In the genomic region with DNA sequence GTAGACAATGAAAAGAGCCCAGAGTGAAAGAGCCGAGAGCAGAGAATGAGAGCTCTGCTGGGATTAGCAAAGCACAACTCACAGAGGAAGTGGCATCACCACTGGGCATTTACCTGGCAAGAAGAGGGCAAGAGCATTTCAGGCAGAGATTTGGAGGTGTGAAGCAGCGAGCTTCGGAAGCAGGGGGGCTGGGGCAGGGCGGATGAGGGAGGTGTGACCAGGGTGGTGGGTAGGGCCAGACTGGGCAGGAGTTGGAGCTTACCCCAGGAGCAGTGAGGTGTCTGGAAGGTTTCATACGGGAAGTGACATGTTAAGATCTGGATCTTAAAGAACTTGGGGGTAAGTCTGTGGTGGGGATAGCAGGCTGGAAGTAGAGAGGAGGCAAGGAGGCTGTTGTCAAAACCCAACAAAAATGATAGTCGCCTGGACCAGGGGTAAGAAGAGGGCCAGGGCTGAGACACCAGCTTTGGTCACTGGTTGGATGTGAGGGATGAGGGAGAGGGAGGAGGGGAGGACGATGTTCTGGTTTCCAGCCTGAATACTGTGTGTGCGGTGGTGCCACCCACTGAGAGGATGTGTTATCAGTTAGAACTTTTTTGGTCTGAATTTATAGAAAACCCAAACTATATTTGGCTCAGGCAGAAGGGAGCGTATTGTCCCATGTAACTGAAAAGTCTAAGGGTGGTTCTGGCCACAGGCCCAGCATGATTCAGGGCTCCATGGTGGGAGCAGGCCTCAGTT, we compare ENCODE assay signal across 1 cellular context.
TF ChIP-seq lines count a peak whose summit lies in the region.

No MANE protein-coding gene starts in this region.

TF ChIP-seq in K562, 482 proteins besides CTCF, POLR2A, EP300 and RAD21:
- peak; percentile 80 for TF ChIP-seq ZNF263 (CRISPR knock-in tag; IDR thresholded peaks at IDR 0.05; ENCODE audit: borderline replicate concordance)
- TF ChIP-seq, protein P1, sequence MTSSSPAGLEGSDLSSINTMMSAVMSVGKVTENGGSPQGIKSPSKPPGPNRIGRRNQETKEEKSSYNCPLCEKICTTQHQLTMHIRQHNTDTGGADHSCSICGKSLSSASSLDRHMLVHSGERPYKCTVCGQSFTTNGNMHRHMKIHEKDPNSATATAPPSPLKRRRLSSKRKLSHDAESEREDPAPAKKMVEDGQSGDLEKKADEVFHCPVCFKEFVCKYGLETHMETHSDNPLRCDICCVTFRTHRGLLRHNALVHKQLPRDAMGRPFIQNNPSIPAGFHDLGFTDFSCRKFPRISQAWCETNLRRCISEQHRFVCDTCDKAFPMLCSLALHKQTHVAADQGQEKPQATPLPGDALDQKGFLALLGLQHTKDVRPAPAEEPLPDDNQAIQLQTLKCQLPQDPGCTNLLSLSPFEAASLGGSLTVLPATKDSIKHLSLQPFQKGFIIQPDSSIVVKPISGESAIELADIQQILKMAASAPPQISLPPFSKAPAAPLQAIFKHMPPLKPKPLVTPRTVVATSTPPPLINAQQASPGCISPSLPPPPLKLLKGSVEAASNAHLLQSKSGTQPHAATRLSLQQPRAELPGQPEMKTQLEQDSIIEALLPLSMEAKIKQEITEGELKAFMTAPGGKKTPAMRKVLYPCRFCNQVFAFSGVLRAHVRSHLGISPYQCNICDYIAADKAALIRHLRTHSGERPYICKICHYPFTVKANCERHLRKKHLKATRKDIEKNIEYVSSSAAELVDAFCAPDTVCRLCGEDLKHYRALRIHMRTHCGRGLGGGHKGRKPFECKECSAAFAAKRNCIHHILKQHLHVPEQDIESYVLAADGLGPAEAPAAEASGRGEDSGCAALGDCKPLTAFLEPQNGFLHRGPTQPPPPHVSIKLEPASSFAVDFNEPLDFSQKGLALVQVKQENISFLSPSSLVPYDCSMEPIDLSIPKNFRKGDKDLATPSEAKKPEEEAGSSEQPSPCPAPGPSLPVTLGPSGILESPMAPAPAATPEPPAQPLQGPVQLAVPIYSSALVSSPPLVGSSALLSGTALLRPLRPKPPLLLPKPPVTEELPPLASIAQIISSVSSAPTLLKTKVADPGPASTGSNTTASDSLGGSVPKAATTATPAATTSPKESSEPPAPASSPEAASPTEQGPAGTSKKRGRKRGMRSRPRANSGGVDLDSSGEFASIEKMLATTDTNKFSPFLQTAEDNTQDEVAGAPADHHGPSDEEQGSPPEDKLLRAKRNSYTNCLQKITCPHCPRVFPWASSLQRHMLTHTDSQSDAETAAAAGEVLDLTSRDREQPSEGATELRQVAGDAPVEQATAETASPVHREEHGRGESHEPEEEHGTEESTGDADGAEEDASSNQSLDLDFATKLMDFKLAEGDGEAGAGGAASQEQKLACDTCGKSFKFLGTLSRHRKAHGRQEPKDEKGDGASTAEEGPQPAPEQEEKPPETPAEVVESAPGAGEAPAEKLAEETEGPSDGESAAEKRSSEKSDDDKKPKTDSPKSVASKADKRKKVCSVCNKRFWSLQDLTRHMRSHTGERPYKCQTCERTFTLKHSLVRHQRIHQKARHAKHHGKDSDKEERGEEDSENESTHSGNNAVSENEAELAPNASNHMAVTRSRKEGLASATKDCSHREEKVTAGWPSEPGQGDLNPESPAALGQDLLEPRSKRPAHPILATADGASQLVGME (CRISPR knock-in tag; IDR thresholded peaks at IDR 0.05), result no peak
- no peak for TF ChIP-seq JUN (IDR thresholded peaks at IDR 0.05; ENCODE audit: borderline replicate concordance, low read depth, low read length)
- no peak for TF ChIP-seq JUN (CRISPR knock-in tag; IDR thresholded peaks at IDR 0.05; ENCODE audit: borderline replicate concordance)
